12 cellular contexts compared by ENCODE assay signal in genomic region chr14:54424479-54424901, GRCh38.
"Had no signal": no experiment of that assay in that cellular context is flagged by ENCODE, and none has a peak within 500 bp of the region (broad histone marks: within the 10 kb centered on the region; RNA-seq: fewer than 3 reads in every experiment).

No MANE protein-coding gene starts in this region.

- ATAC-seq: activated CD8-positive, alpha-beta memory T cell treated with anti-CD3 and anti-CD28 coated beads, Interleukin-2, amount 10 ng/mL, durations not matched to agents 7 days and 5 days; gastroesophageal sphincter; pancreas had no signal

- H3K9me3 Mint-ChIP-seq: dendritic cell treated with granulocyte-macrophage colony-stimulating factor and Interleukin-4, amounts not matched to agents 40 ng/mL and 50 ng/mL, for 4 days; neural progenitor cell had no signal

- H3K4me3 Mint-ChIP-seq: activated CD8-positive, alpha-beta memory T cell treated with anti-CD3 and anti-CD28 coated beads, Interleukin-2, amount 10 ng/mL, durations not matched to agents 7 days and 5 days; dendritic cell treated with granulocyte-macrophage colony-stimulating factor and Interleukin-4, amounts not matched to agents 40 ng/mL and 50 ng/mL, for 4 days; neural progenitor cell had no signal

- H3K27me3 Mint-ChIP-seq: activated CD8-positive, alpha-beta memory T cell treated with anti-CD3 and anti-CD28 coated beads, Interleukin-2, amount 10 ng/mL, durations not matched to agents 7 days and 5 days; dendritic cell treated with granulocyte-macrophage colony-stimulating factor and Interleukin-4, amounts not matched to agents 40 ng/mL and 50 ng/mL, for 4 days had no signal

- DNase-seq: activated CD4-positive, alpha-beta T cell treated with anti-CD3 and anti-CD28 coated beads, Interleukin-2, amount 50 U/mL, for 48 hours; activated CD8-positive, alpha-beta memory T cell treated with anti-CD3 and anti-CD28 coated beads, Interleukin-2, amount 10 ng/mL, durations not matched to agents 7 days and 5 days; activated naive CD4-positive, alpha-beta T cell treated with Interleukin-2 at 50 U/mL for 16 hours; brain microvascular endothelial cell; cerebellar nuclear complex; pancreas; stimulated activated CD4-positive, alpha-beta T cell treated with anti-CD3 and anti-CD28 coated beads, Interleukin-12 subunit alpha, Interleukin-12 subunit beta, amount 100 ng/mL, for 4 hours; stomach; T-helper 2 cell had no signal

- H3K27ac Mint-ChIP-seq: activated CD8-positive, alpha-beta memory T cell treated with anti-CD3 and anti-CD28 coated beads, Interleukin-2, amount 10 ng/mL, durations not matched to agents 7 days and 5 days; dendritic cell treated with granulocyte-macrophage colony-stimulating factor and Interleukin-4, amounts not matched to agents 40 ng/mL and 50 ng/mL, for 4 days; neural progenitor cell had no signal
